ENCODE assay signal across 11 cellular contexts in genomic region chr1:72366473-72366872, GRCh38.
A peak's percentile ranks its signal among the peaks of the same experiment; 100 is the strongest.
DNase-seq lines count a peak whose midpoint lies in the region; ATAC-seq, FAIRE-seq and TF ChIP-seq lines count a peak whose summit lies in the region.
"Had no signal": no experiment of that assay in that cellular context is flagged by ENCODE, and none has a peak within 500 bp of the region (broad histone marks: within the 10 kb centered on the region; RNA-seq: fewer than 3 reads in every experiment).

No MANE protein-coding gene starts in this region.

- intact Hi-C loops in endothelial cell of umbilical vein (cut with micrococcal nuclease) (no loop called here), psoas muscle (cut with DNase I) (no loop called here)

- DNase-seq in NCI-H1105 treated with DMSO at 0.1 percent for 48 hours (lab: John Stamatoyannopoulos, UW) (peak; percentile 5), NCI-H1105 (lab: John Stamatoyannopoulos, UW) (no peak), NCI-H226 (peak; percentile 75), endothelial cell of umbilical vein (ENCODE audit: low read depth, low spot score) (peak; percentile 4), psoas muscle (peak in 1 of 2 donors; percentile 41), NCI-H2227 treated with DMSO at 0.1 percent for 48 hours (lab: John Stamatoyannopoulos, UW) (no peak)
- no peak for DNase-seq in stimulated activated CD4-positive, alpha-beta T cell treated with anti-CD3 and anti-CD28 coated beads, Interleukin-1b, Interleukin-23, amount 100 ng/mL, for 48 hours
- DNase-seq: 8988T had no signal

- FAIRE-seq in endothelial cell of umbilical vein (lab: Jason Lieb, UNC) = no peak
- FAIRE-seq: GM18507 had no signal

- H4K20me1 ChIP-seq in endothelial cell of umbilical vein (replicated peaks; ENCODE audit: control insufficient read depth, extremely low read depth, insufficient read depth, low read length) = no peaks in the 10 kb centered on the region

- no peak for TF ChIP-seq POLR2A in endothelial cell of umbilical vein (IDR thresholded peaks at IDR 0.05; ENCODE audit: low read depth, low read length)

- ATAC-seq in psoas muscle (peak; percentile 72 to 91 (median 82)), HG02973 (IDR thresholded peaks at IDR 0.05; ENCODE audit: unreplicated experiment) (no peak)

- H3K79me2 ChIP-seq in endothelial cell of umbilical vein (ENCODE audit: control insufficient read depth, insufficient read depth, low read length) = no peaks in the 10 kb centered on the region

- H3K9ac ChIP-seq in endothelial cell of umbilical vein (replicated peaks; ENCODE audit: extremely low read depth, insufficient read depth, low read length) = no peak overlapping the region

- H3K36me3 ChIP-seq in endothelial cell of umbilical vein (ENCODE audit: control insufficient read depth in 2 of 2, extremely low read depth in 1 of 2, insufficient read depth in 2 of 2, low read length in 2 of 2) (no peaks in the 10 kb centered on the region), psoas muscle (ENCODE audit: insufficient read depth in 1 of 2, low read depth in 1 of 2) (no peaks in the 10 kb centered on the region)
- H3K36me3 ChIP-seq: tibial nerve had no signal

- H3K4me1 ChIP-seq in endothelial cell of umbilical vein (ENCODE audit: control insufficient read depth, extremely low read depth, insufficient read depth, low read length) (no peaks in the 10 kb centered on the region), psoas muscle (no peaks in the 10 kb centered on the region)
- H3K4me1 ChIP-seq: tibial nerve had no signal

- H3K27me3 ChIP-seq in endothelial cell of umbilical vein (ENCODE audit: control insufficient read depth in 2 of 2, insufficient read depth in 2 of 2, low read length in 2 of 2) (no peaks in the 10 kb centered on the region), psoas muscle (ENCODE audit: insufficient read depth in 3 of 3, low read length in 2 of 3) (no peaks in the 10 kb centered on the region)
- H3K27me3 ChIP-seq: tibial nerve had no signal

- H2AFZ ChIP-seq in endothelial cell of umbilical vein (ENCODE audit: low read depth, low read length) = no peak overlapping the region

- H3K27ac ChIP-seq in endothelial cell of umbilical vein (ENCODE audit: insufficient read depth, low read depth, low read length) = no peak overlapping the region
- H3K27ac ChIP-seq in psoas muscle = no peak overlapping the region
- H3K27ac ChIP-seq: tibial nerve had no signal

- H3K9me3 ChIP-seq in endothelial cell of umbilical vein (replicated peaks; ENCODE audit: control insufficient read depth, insufficient read depth, low read length) (no peaks in the 10 kb centered on the region), psoas muscle (no peaks in the 10 kb centered on the region)
- H3K9me3 ChIP-seq: tibial nerve had no signal

- POLR2A ChIA-PET in endothelial cell of umbilical vein (lab: Charles Lee) = no interaction called here

- TF ChIP-seq CTCF in endothelial cell of umbilical vein (IDR thresholded peaks at IDR 0.05; ENCODE audit: extremely low read depth in 1 of 2, insufficient read depth in 1 of 2, low read depth in 1 of 2, low read length in 2 of 2) (no peak), psoas muscle (IDR thresholded peaks at IDR 0.05) (no peak)

- H3K4me2 ChIP-seq in endothelial cell of umbilical vein (ENCODE audit: insufficient read depth, low read length) = no peak overlapping the region

- CTCF ChIA-PET in endothelial cell of umbilical vein (lab: Charles Lee) = no interaction called here

- BruUV-seq in endothelial cell of umbilical vein (replicated peaks; lab: Mats Ljungman, UMichigan) = no TSS peak

- no peaks in the 10 kb centered on the region for H3K9me1 ChIP-seq in endothelial cell of umbilical vein (replicated peaks; ENCODE audit: control insufficient read depth, extremely low read depth, insufficient read depth, low read length)

- dilution Hi-C loops in endothelial cell of umbilical vein (cut with MboI; ENCODE audit: extremely low pct_ligation_motif_present, low sequenced_read_pairs) = no loop called here

- H3K4me3 ChIP-seq in endothelial cell of umbilical vein (replicated peaks in 1 of 3; ENCODE audit: insufficient read depth in 1 of 3, low read depth in 1 of 3, low read length in 3 of 3) (no peak overlapping the region), psoas muscle (no peak overlapping the region)
- H3K4me3 ChIP-seq: tibial nerve had no signal

- WGBS in psoas muscle, 3 donors = 9 to 36% (median 24%) methylated on average over 1 of the region's 1 CpG

TF ChIP-seq in endothelial cell of umbilical vein, 7 proteins besides CTCF, POLR2A, EP300 and RAD21:
- no peak for TF ChIP-seq EZH2 (IDR thresholded peaks at IDR 0.05; ENCODE audit: borderline replicate concordance, low read depth, low read length, severe bottlenecking)
- TF ChIP-seq FOS (IDR thresholded peaks at IDR 0.05; ENCODE audit: borderline replicate concordance, insufficient read depth, low read length) = no peak
TF ChIP-seq in endothelial cell of umbilical vein: peak in this region for 0.

Comparison
In these comparisons a context has a peak if more than half of its experiments do, and no peak if none do; other contexts are left out.
1. DNase-seq: peak in NCI-H1105 treated with DMSO at 0.1 percent for 48 hours (single experiment), NCI-H226 (single experiment) and endothelial cell of umbilical vein (single experiment); none in NCI-H1105 (single experiment), stimulated activated CD4-positive, alpha-beta T cell treated with anti-CD3 and anti-CD28 coated beads, Interleukin-1b, Interleukin-23, amount 100 ng/mL, for 48 hours (single experiment) and NCI-H2227 treated with DMSO at 0.1 percent for 48 hours (single experiment).